13 cellular contexts compared by ENCODE assay signal in genomic region chr11:13289081-13289480, GRCh38. TPM values are rescaled to one million over a fixed set of nuclear protein-coding genes. Genes with fewer than 3 reads are reported as not detected.
DNase-seq lines count a peak whose midpoint lies in the region; ATAC-seq and TF ChIP-seq lines count a peak whose summit lies in the region.
"Had no signal": no experiment of that assay in that cellular context is flagged by ENCODE, and none has a peak within 500 bp of the region (broad histone marks: within the 10 kb centered on the region; RNA-seq: fewer than 3 reads in every experiment).

No MANE protein-coding gene starts in this region.

- no peaks in the 10 kb centered on the region for H3K27me3 Mint-ChIP-seq in activated naive CD8-positive, alpha-beta T cell
- no peaks in the 10 kb centered on the region for H3K27me3 Mint-ChIP-seq in activated naive CD8-positive, alpha-beta T cell treated with anti-CD3 and anti-CD28 coated beads for 36 hours
- H3K27me3 Mint-ChIP-seq in type B pancreatic cell = peaks cover 21% of the 10 kb centered on the region
- H3K27me3 Mint-ChIP-seq: B cell had no signal

- peak overlapping the region; percentile 89 for H3K27ac Mint-ChIP-seq in activated naive CD8-positive, alpha-beta T cell
- H3K27ac Mint-ChIP-seq in activated naive CD8-positive, alpha-beta T cell treated with anti-CD3 and anti-CD28 coated beads for 36 hours = no peak overlapping the region
- H3K27ac Mint-ChIP-seq in type B pancreatic cell = no peak overlapping the region
- H3K27ac Mint-ChIP-seq: B cell had no signal

- TF ChIP-seq CTCF in fibroblast of pulmonary artery (IDR thresholded peaks at IDR 0.05; ENCODE audit: low read length, missing control alignments) = no peak
- peak; percentile 13 for TF ChIP-seq CTCF in type B pancreatic cell (conservative IDR thresholded peaks at IDR 0.05)

- no peaks in the 10 kb centered on the region for H3K9me3 Mint-ChIP-seq in activated naive CD8-positive, alpha-beta T cell (ENCODE audit: low read depth)
- peaks cover 1% of the 10 kb centered on the region for H3K9me3 Mint-ChIP-seq in activated naive CD8-positive, alpha-beta T cell treated with anti-CD3 and anti-CD28 coated beads for 36 hours
- H3K9me3 Mint-ChIP-seq in type B pancreatic cell = no peaks in the 10 kb centered on the region

- no peak for DNase-seq in activated naive CD8-positive, alpha-beta T cell treated with anti-CD3 and anti-CD28 coated beads for 36 hours
- DNase-seq in RKO (ENCODE audit: low spot score) (peak; percentile 21), fibroblast of pulmonary artery (ENCODE audit: low read depth) (peak; percentile 47), type B pancreatic cell (ENCODE audit: extremely low spot score, unreplicated experiment) (no peak), NCI-H526 treated with DMSO at 0.1 percent for 48 hours (lab: John Stamatoyannopoulos, UW) (no peak)
- DNase-seq in stimulated activated CD4-positive, alpha-beta T cell treated with anti-CD3 and anti-CD28 coated beads, Interleukin-2, amount 100 ng/mL, for 24 hours = no peak
- DNase-seq: activated effector memory CD4-positive, alpha-beta T cell treated with anti-CD3 and anti-CD28 coated beads, Interleukin-2, amount 50 U/mL, for 16 hours; Kasumi-1; kidney; uterus had no signal

- peaks cover 8% of the 10 kb centered on the region for H3K36me3 Mint-ChIP-seq in activated naive CD8-positive, alpha-beta T cell
- peaks cover 22% of the 10 kb centered on the region for H3K36me3 Mint-ChIP-seq in activated naive CD8-positive, alpha-beta T cell treated with anti-CD3 and anti-CD28 coated beads for 36 hours
- H3K36me3 Mint-ChIP-seq in type B pancreatic cell = no peaks in the 10 kb centered on the region

- H3K4me3 Mint-ChIP-seq in activated naive CD8-positive, alpha-beta T cell = no peak overlapping the region
- no peak overlapping the region for H3K4me3 Mint-ChIP-seq in activated naive CD8-positive, alpha-beta T cell treated with anti-CD3 and anti-CD28 coated beads for 36 hours
- H3K4me3 Mint-ChIP-seq in type B pancreatic cell = no peak overlapping the region
- H3K4me3 Mint-ChIP-seq: B cell had no signal

- peaks cover 86% of the 10 kb centered on the region for H3K4me1 Mint-ChIP-seq in activated naive CD8-positive, alpha-beta T cell (ENCODE audit: low read depth)
- peaks cover 65% of the 10 kb centered on the region for H3K4me1 Mint-ChIP-seq in activated naive CD8-positive, alpha-beta T cell treated with anti-CD3 and anti-CD28 coated beads for 36 hours
- H3K4me1 Mint-ChIP-seq in type B pancreatic cell (ENCODE audit: unreplicated experiment) = no peaks in the 10 kb centered on the region

- H3K4me3 ChIP-seq in fibroblast of pulmonary artery (replicated peaks; ENCODE audit: low read depth, low read length) = no peak overlapping the region
- H3K4me3 ChIP-seq: uterus had no signal

- ATAC-seq in HG03097 (IDR thresholded peaks at IDR 0.05; ENCODE audit: low FRiP score, unreplicated experiment) = no peak

RNA-seq across cellular contexts. Expression of gene BMAL1, which starts 11.5 kb away (rescaled TPM):
- 10 to 100 TPM; 12.2 to 13.6 TPM for total RNA-seq in activated naive CD8-positive, alpha-beta T cell treated with anti-CD3 and anti-CD28 coated beads for 36 hours
- 7.3 and 9.5 TPM in 2 replicates for total RNA-seq in type B pancreatic cell (ENCODE audit: low replicate concordance)

Comparison
In these comparisons a context has a peak if more than half of its experiments do, and no peak if none do; other contexts are left out.
1. DNase-seq: peak in RKO (single experiment) and fibroblast of pulmonary artery (single experiment); none in activated naive CD8-positive, alpha-beta T cell treated with anti-CD3 and anti-CD28 coated beads for 36 hours (single experiment), type B pancreatic cell (single experiment), NCI-H526 treated with DMSO at 0.1 percent for 48 hours (single experiment) and stimulated activated CD4-positive, alpha-beta T cell treated with anti-CD3 and anti-CD28 coated beads, Interleukin-2, amount 100 ng/mL, for 24 hours (0 of 2).